ENCODE assay signal across 9 cellular contexts in genomic region chr5:139657363-139658321, GRCh38. TPM values are rescaled to one million over a fixed set of nuclear protein-coding genes. Genes with fewer than 3 reads are reported as not detected.
DNase-seq lines count a peak whose midpoint lies in the region; ATAC-seq, FAIRE-seq and TF ChIP-seq lines count a peak whose summit lies in the region.
"Had no signal": no experiment of that assay in that cellular context is flagged by ENCODE, and none has a peak within 500 bp of the region (broad histone marks: within the 10 kb centered on the region; RNA-seq: fewer than 3 reads in every experiment).

No MANE protein-coding gene starts in this region.

- H3K9me2 ChIP-seq in SU-DHL-6 (replicated peaks; ENCODE audit: insufficient read depth, low read length) = no peaks in the 10 kb centered on the region

- H3K27ac ChIP-seq in SU-DHL-6 (ENCODE audit: low read depth, low read length) (peak overlapping the region; percentile 59), gastroesophageal sphincter (peak overlapping the region; percentile 82 to 94 (median 92))

- peak; percentile 89 for DNase-seq in GF-D8 (lab: John Stamatoyannopoulos, UW)
- no peak for DNase-seq in urothelium cell line (ENCODE audit: low spot score)
- DNase-seq in NCI-H69 (lab: John Stamatoyannopoulos, UW) = no peak
- DNase-seq in NCI-H1436 (lab: John Stamatoyannopoulos, UW) = no peak
- DNase-seq: effector CD4-positive, alpha-beta T cell had no signal

- H3F3A ChIP-seq in SU-DHL-6 (ENCODE audit: insufficient read depth) = peaks cover 11% of the 10 kb centered on the region

- H3K4me1 ChIP-seq in gastroesophageal sphincter (peaks cover 11 to 100% (median 88%) of the 10 kb centered on the region in 3 donors), skeletal muscle satellite cell (ENCODE audit: control insufficient read depth, insufficient read depth, low read length) (peaks cover 96% of the 10 kb centered on the region)

- H3K27me3 ChIP-seq in SU-DHL-6 (ENCODE audit: low read length) = no peaks in the 10 kb centered on the region
- no peaks in the 10 kb centered on the region for H3K27me3 ChIP-seq in gastroesophageal sphincter
- H3K27me3 ChIP-seq in skeletal muscle satellite cell (ENCODE audit: control insufficient read depth, insufficient read depth, low read length) = no peaks in the 10 kb centered on the region

- H3K36me3 ChIP-seq in SU-DHL-6 (ENCODE audit: low read length) (no peaks in the 10 kb centered on the region), gastroesophageal sphincter (no peaks in the 10 kb centered on the region), skeletal muscle satellite cell (ENCODE audit: insufficient read depth, low read length) (peaks cover 15% of the 10 kb centered on the region)

- peaks cover 98% of the 10 kb centered on the region for H3K79me2 ChIP-seq in SU-DHL-6 (ENCODE audit: insufficient read depth, low read length)

- no peak for TF ChIP-seq CTCF in SU-DHL-6 (IDR thresholded peaks at IDR 0.05; ENCODE audit: insufficient read depth, low read length, poor library complexity, severe bottlenecking)
- no peak for TF ChIP-seq CTCF in gastroesophageal sphincter (IDR thresholded peaks at IDR 0.05)

- WGBS in gastroesophageal sphincter (ENCODE audit: low coverage in 1 of 2), 2 donors = 51 to 83% methylated on average over 2 to 7 of the region's 12 CpGs

- H3K4me2 ChIP-seq in SU-DHL-6 (ENCODE audit: low read depth, low read length, poor library complexity, severe bottlenecking) (peak overlapping the region; percentile 46), skeletal muscle satellite cell (ENCODE audit: low read length) (peak overlapping the region; percentile 92)

- H3K4me3 ChIP-seq in SU-DHL-6 (ENCODE audit: insufficient read depth, low read length, poor library complexity, severe bottlenecking) = no peak overlapping the region
- no peak overlapping the region for H3K4me3 ChIP-seq in gastroesophageal sphincter
- H3K4me3 ChIP-seq in skeletal muscle satellite cell (ENCODE audit: low read length) = peak overlapping the region; percentile 56

- H4K20me1 ChIP-seq in SU-DHL-6 (ENCODE audit: low read depth, low read length) = peaks cover under 1% of the 10 kb centered on the region; the same call in 1 of the 2 replicates

- TF ChIP-seq EP300 in gastroesophageal sphincter (IDR thresholded peaks at IDR 0.05) = no peak

- H3K9me3 ChIP-seq in SU-DHL-6 (ENCODE audit: insufficient read depth, low read length) (no peaks in the 10 kb centered on the region), gastroesophageal sphincter (no peaks in the 10 kb centered on the region), skeletal muscle satellite cell (replicated peaks; ENCODE audit: low read length) (no peaks in the 10 kb centered on the region)

- FAIRE-seq in urothelium cell line (lab: Jason Lieb, UNC) = no peak

- no peak for TF ChIP-seq POLR2A in gastroesophageal sphincter (IDR thresholded peaks at IDR 0.05)

- peak overlapping the region; percentile 33 for H3K9ac ChIP-seq in SU-DHL-6 (ENCODE audit: low read length)
- H3K9ac ChIP-seq in skeletal muscle satellite cell (ENCODE audit: low read depth, low read length) = peak overlapping the region; percentile 79

- ATAC-seq in gastroesophageal sphincter (no peak), esophagus mucosa (no peak)

- H2AFZ ChIP-seq in SU-DHL-6 (ENCODE audit: low read depth, low read length, severe bottlenecking) = no peak overlapping the region

RNA-seq across cellular contexts. Expression of gene CXXC5, which starts 9.5 kb away (rescaled TPM):
- total RNA-seq in gastroesophageal sphincter (10 to 100 TPM; 30.0 to 50.7 (median 35.1) TPM), esophagus mucosa (22.6 TPM)
- total RNA-seq in skeletal muscle satellite cell (2012; rRNA removed) = 101 and 157 TPM in 2 replicates
